Comparison of ENCODE assay signal across 9 cellular contexts in the genomic region with DNA sequence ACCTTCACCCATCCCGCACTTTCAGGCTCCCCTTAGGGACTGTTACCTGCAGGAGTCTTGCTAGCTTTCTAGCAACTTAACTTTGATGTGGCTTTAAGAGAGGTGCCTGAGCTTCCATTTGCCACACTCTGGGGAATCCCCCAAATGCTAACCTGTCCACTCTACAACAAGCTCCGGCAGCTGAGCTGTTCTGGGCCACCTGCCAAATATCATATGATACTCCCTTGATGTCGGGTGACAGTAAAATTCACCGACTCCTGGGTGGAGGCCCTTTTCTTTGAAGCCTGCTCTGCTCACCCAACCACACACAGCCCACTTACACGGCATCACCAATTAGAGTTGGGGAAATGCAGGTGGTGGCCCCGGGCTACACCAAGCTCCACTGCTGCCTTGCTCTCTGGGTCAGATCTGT. TPM values are rescaled to one million over a fixed set of nuclear protein-coding genes. Genes with fewer than 3 reads are reported as not detected.
DNase-seq lines count a peak whose midpoint lies in the region; ATAC-seq and TF ChIP-seq lines count a peak whose summit lies in the region.
"Had no signal": no experiment of that assay in that cellular context is flagged by ENCODE, and none has a peak within 500 bp of the region (broad histone marks: within the 10 kb centered on the region; RNA-seq: fewer than 3 reads in every experiment).

No MANE protein-coding gene starts in this region.

- H3K27ac ChIP-seq in KMS-11 = peak overlapping the region; percentile 40; the same call in 1 of the 2 replicates
- no peak overlapping the region for H3K27ac ChIP-seq in colonic mucosa
- no peak overlapping the region for H3K27ac ChIP-seq in brain microvascular endothelial cell

- H3K36me3 Mint-ChIP-seq in activated B cell treated with CpG ODN at 0.5 μM for 24 hours (ENCODE audit: low read depth) = no peaks in the 10 kb centered on the region

- TF ChIP-seq CTCF in KMS-11 (conservative IDR thresholded peaks at IDR 0.05; ENCODE audit: low read depth, low read length) (no peak), activated B cell treated with CpG ODN at 0.5 μM for 24 hours (IDR thresholded peaks at IDR 0.05) (no peak), colonic mucosa (IDR thresholded peaks at IDR 0.05) (no peak), brain microvascular endothelial cell (IDR thresholded peaks at IDR 0.05; ENCODE audit: low read depth, low read length, missing control alignments) (no peak)

- H4K20me1 ChIP-seq in KMS-11 (ENCODE audit: insufficient read depth) = no peaks in the 10 kb centered on the region

- H3K27me3 Mint-ChIP-seq in activated B cell treated with CpG ODN at 0.5 μM for 24 hours = no peaks in the 10 kb centered on the region

- H3K4me1 ChIP-seq in KMS-11 (ENCODE audit: low read depth, poor library complexity, severe bottlenecking) (peaks cover 36% of the 10 kb centered on the region), colonic mucosa (no peaks in the 10 kb centered on the region)

- H3K79me2 ChIP-seq in KMS-11 (ENCODE audit: insufficient read depth, low read depth) = no peaks in the 10 kb centered on the region

- CTCF ChIA-PET in activated B cell treated with CpG ODN at 0.5 μM for 24 hours (lab: Charles Lee) = interaction anchor here (1.3 kb wide), 1 partner anchor 13 kb away, joined by 5 read pairs; no protein-coding TSS in a partner anchor

- intact Hi-C loops in activated B cell treated with CpG ODN at 0.5 μM for 24 hours (cut with micrococcal nuclease) (no loop called here), colonic mucosa (cut with DNase I) (no loop called here)

- H3K9ac ChIP-seq in KMS-11 = no peak overlapping the region
- H3K9ac ChIP-seq in colonic mucosa (ENCODE audit: low read depth in 2 of 2, low read length in 2 of 2) = no peak overlapping the region

- peak; percentile 64 for ATAC-seq in activated B cell treated with CpG ODN at 0.5 μM for 24 hours (ENCODE audit: low read depth)

- no peaks in the 10 kb centered on the region for H3K9me3 Mint-ChIP-seq in activated B cell treated with CpG ODN at 0.5 μM for 24 hours
- H3K9me3 Mint-ChIP-seq: dendritic cell treated with granulocyte-macrophage colony-stimulating factor and Interleukin-4, amounts not matched to agents 40 ng/mL and 50 ng/mL, for 4 days had no signal

- H3K27ac Mint-ChIP-seq in activated B cell treated with CpG ODN at 0.5 μM for 24 hours = no peak overlapping the region
- H3K27ac Mint-ChIP-seq: dendritic cell treated with granulocyte-macrophage colony-stimulating factor and Interleukin-4, amounts not matched to agents 40 ng/mL and 50 ng/mL, for 4 days had no signal

- DNase-seq in DMS 273 treated with DMSO at 0.1 percent for 48 hours (lab: John Stamatoyannopoulos, UW) (peak; percentile 8), activated B cell treated with CpG ODN at 0.5 μM for 24 hours (no peak), colonic mucosa (peak; percentile 51), brain microvascular endothelial cell (no peak), NCI-H1694 treated with DMSO at 0.1 percent for 48 hours (lab: John Stamatoyannopoulos, UW) (no peak), NK-92 (lab: John Stamatoyannopoulos, UW; ENCODE audit: unreplicated experiment) (no peak)
- DNase-seq in stimulated activated CD4-positive, alpha-beta T cell treated with anti-CD3 and anti-CD28 coated beads, Interleukin-4, amount 100 ng/mL, for 4 hours = peak; percentile 54 to 88

- no peaks in the 10 kb centered on the region for H3K36me3 ChIP-seq in KMS-11 (ENCODE audit: insufficient read depth)
- H3K36me3 ChIP-seq in colonic mucosa = no peaks in the 10 kb centered on the region
- no peaks in the 10 kb centered on the region for H3K36me3 ChIP-seq in brain microvascular endothelial cell (replicated peaks)

- no peak overlapping the region for H3K4me3 Mint-ChIP-seq in activated B cell treated with CpG ODN at 0.5 μM for 24 hours
- H3K4me3 Mint-ChIP-seq: dendritic cell treated with granulocyte-macrophage colony-stimulating factor and Interleukin-4, amounts not matched to agents 40 ng/mL and 50 ng/mL, for 4 days had no signal

- in situ Hi-C loops in brain microvascular endothelial cell (cut with HindIII; ENCODE audit: low pct_ligation_motif_present, low sequenced_read_pairs) = loop anchor here (25.0 kb wide), 1 partner anchor 303 kb away; no protein-coding TSS in a partner anchor

- peaks cover 3% of the 10 kb centered on the region for H3K4me1 Mint-ChIP-seq in activated B cell treated with CpG ODN at 0.5 μM for 24 hours

- H3K27me3 ChIP-seq in KMS-11 (ENCODE audit: insufficient read depth, low read depth) (no peaks in the 10 kb centered on the region), colonic mucosa (no peaks in the 10 kb centered on the region), brain microvascular endothelial cell (replicated peaks) (peaks cover 4% of the 10 kb centered on the region)

- POLR2A ChIA-PET in activated B cell treated with CpG ODN at 0.5 μM for 24 hours (lab: Charles Lee) = no interaction called here

- H3K9me3 ChIP-seq in colonic mucosa = no peaks in the 10 kb centered on the region

- no peak overlapping the region for H2AFZ ChIP-seq in KMS-11 (ENCODE audit: low read depth)

- H3K4me3 ChIP-seq in KMS-11 (IDR thresholded peaks at IDR 0.05; ENCODE audit: insufficient read depth, low read depth, low read length) (no peak overlapping the region), colonic mucosa (no peak overlapping the region), brain microvascular endothelial cell (ENCODE audit: low read depth, low read length) (no peak overlapping the region)

- peak overlapping the region; percentile 33; the same call in 1 of the 2 replicates for H3K4me2 ChIP-seq in KMS-11

RNA-seq across cellular contexts. Expression of a gene that starts 38.0 kb away (rescaled TPM):
- total RNA-seq in activated B cell treated with CpG ODN at 0.5 μM for 24 hours (not detected in 2 replicates), colonic mucosa (under 1 TPM; 0.05 to 0.17 TPM)

Comparison
In these comparisons a context has a peak if more than half of its experiments do, and no peak if none do; other contexts are left out.
1. DNase-seq: peak in DMS 273 treated with DMSO at 0.1 percent for 48 hours (single experiment), colonic mucosa (single experiment) and stimulated activated CD4-positive, alpha-beta T cell treated with anti-CD3 and anti-CD28 coated beads, Interleukin-4, amount 100 ng/mL, for 4 hours (2 of 2); none in activated B cell treated with CpG ODN at 0.5 μM for 24 hours (single experiment), brain microvascular endothelial cell (single experiment), NCI-H1694 treated with DMSO at 0.1 percent for 48 hours (single experiment) and NK-92 (single experiment).